ENCODE assay signal across 11 cellular contexts in the genomic region with DNA sequence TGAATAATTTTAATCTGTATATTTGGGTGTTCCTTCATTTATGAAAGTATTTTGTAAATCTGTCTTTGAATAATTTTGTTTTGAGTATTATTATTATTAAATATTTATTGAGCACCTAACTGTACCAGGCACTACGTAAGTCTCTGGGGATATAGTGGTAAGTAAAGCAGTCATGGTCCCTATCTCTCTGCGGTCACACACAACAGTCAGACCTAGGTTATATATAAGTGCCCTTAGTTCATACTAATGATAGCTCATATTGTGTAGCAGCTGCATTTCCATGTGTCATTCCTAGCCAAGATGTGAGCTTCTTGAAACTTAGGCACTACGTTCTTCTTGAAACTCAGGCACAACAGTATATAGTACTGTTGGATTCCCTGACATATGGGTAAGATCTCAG. TPM values are rescaled to one million over a fixed set of nuclear protein-coding genes. Genes with fewer than 3 reads are reported as not detected.
DNase-seq lines count a peak whose midpoint lies in the region; ATAC-seq and TF ChIP-seq lines count a peak whose summit lies in the region.
"Had no signal": no experiment of that assay in that cellular context is flagged by ENCODE, and none has a peak within 500 bp of the region (broad histone marks: within the 10 kb centered on the region; RNA-seq: fewer than 3 reads in every experiment).

No MANE protein-coding gene starts in this region.

- H3K36me3 Mint-ChIP-seq in activated CD4-positive, alpha-beta memory T cell treated with anti-CD3 and anti-CD28 coated beads for 36 hours: peaks cover 15% of the 10 kb centered on the region
- peaks cover 45% of the 10 kb centered on the region for H3K36me3 Mint-ChIP-seq in activated CD4-positive, alpha-beta memory T cell treated with anti-CD3 and anti-CD28 coated beads, Interleukin-2, amount 10 ng/mL, durations not matched to agents 7 days and 5 days (ENCODE audit: low read depth)
- H3K36me3 Mint-ChIP-seq in T-cell: peaks cover 13% of the 10 kb centered on the region
- peaks cover 84% of the 10 kb centered on the region for H3K36me3 Mint-ChIP-seq in stimulated activated effector memory CD8-positive, alpha-beta T cell treated with anti-CD3 and anti-CD28 coated beads, Interleukin-12 subunit alpha, Interleukin-12 subunit beta, amount 100 ng/mL, for 72 hours
- peaks cover 22% of the 10 kb centered on the region for H3K36me3 Mint-ChIP-seq in activated CD4-positive, alpha-beta T cell treated with anti-CD3 and anti-CD28 coated beads for 36 hours (ENCODE audit: low read depth)
- peaks cover 5% of the 10 kb centered on the region for H3K36me3 Mint-ChIP-seq in chondrocyte (ENCODE audit: low read depth)

- POLR2A ChIA-PET in activated CD4-positive, alpha-beta memory T cell treated with anti-CD3 and anti-CD28 coated beads for 36 hours (lab: Charles Lee): interaction anchor here (1.8 kb wide), 1 partner anchor 10 kb away, joined by 5 read pairs; no protein-coding TSS in a partner anchor
- POLR2A ChIA-PET in activated CD4-positive, alpha-beta memory T cell treated with anti-CD3 and anti-CD28 coated beads, Interleukin-2, amount 10 ng/mL, durations not matched to agents 7 days and 5 days (lab: Charles Lee): interaction anchor here (1.4 to 5.9 kb wide), 3 partner anchors 11 to 31 kb away, joined by 4 to 35 read pairs (median 5); a partner anchor contains a TSS
- POLR2A ChIA-PET in T-cell (lab: Charles Lee): interaction anchor here (1.1 to 2.6 kb wide), 3 partner anchors 10 to 32 kb away, joined by 3 to 12 read pairs (median 4); a partner anchor contains a TSS
- POLR2A ChIA-PET in activated CD4-positive, alpha-beta T cell treated with anti-CD3 and anti-CD28 coated beads for 36 hours (lab: Charles Lee): no interaction called here

- CTCF ChIA-PET in activated CD4-positive, alpha-beta memory T cell treated with anti-CD3 and anti-CD28 coated beads for 36 hours (lab: Charles Lee): interaction anchor here (0.9 to 6.2 kb wide), 8 partner anchors 10 to 32 kb away, joined by 3 to 38 read pairs (median 4); a partner anchor contains a TSS
- CTCF ChIA-PET in activated CD4-positive, alpha-beta memory T cell treated with anti-CD3 and anti-CD28 coated beads, Interleukin-2, amount 10 ng/mL, durations not matched to agents 7 days and 5 days (lab: Charles Lee): interaction anchor here (0.7 to 2.8 kb wide), 11 partner anchors 8 to 37 kb away, joined by 3 to 30 read pairs (median 4); a partner anchor contains a TSS
- CTCF ChIA-PET in T-cell (lab: Charles Lee): interaction anchor here (0.5 to 2.5 kb wide), 13 partner anchors 10 to 647 kb away, joined by 3 to 12 read pairs (median 4); a partner anchor contains a TSS
- CTCF ChIA-PET in activated CD4-positive, alpha-beta T cell treated with anti-CD3 and anti-CD28 coated beads for 36 hours (lab: Charles Lee): interaction anchor here (0.6 to 3.3 kb wide), 16 partner anchors 10 to 265 kb away, joined by 3 to 30 read pairs (median 4); a partner anchor contains a TSS

- H3K9me3 Mint-ChIP-seq in activated CD4-positive, alpha-beta memory T cell treated with anti-CD3 and anti-CD28 coated beads for 36 hours: no peaks in the 10 kb centered on the region
- no peaks in the 10 kb centered on the region for H3K9me3 Mint-ChIP-seq in activated CD4-positive, alpha-beta memory T cell treated with anti-CD3 and anti-CD28 coated beads, Interleukin-2, amount 10 ng/mL, durations not matched to agents 7 days and 5 days
- no peaks in the 10 kb centered on the region for H3K9me3 Mint-ChIP-seq in T-cell
- H3K9me3 Mint-ChIP-seq in stimulated activated effector memory CD8-positive, alpha-beta T cell treated with anti-CD3 and anti-CD28 coated beads, Interleukin-12 subunit alpha, Interleukin-12 subunit beta, amount 100 ng/mL, for 72 hours: no peaks in the 10 kb centered on the region
- H3K9me3 Mint-ChIP-seq in activated CD4-positive, alpha-beta T cell treated with anti-CD3 and anti-CD28 coated beads for 36 hours (ENCODE audit: low read depth): no peaks in the 10 kb centered on the region
- H3K9me3 Mint-ChIP-seq in chondrocyte (ENCODE audit: low read depth): no peaks in the 10 kb centered on the region

- intact Hi-C loops in activated CD4-positive, alpha-beta memory T cell treated with anti-CD3 and anti-CD28 coated beads for 36 hours (cut with micrococcal nuclease): no loop called here
- intact Hi-C loops in activated CD4-positive, alpha-beta T cell treated with anti-CD3 and anti-CD28 coated beads for 36 hours (cut with DNase I, micrococcal nuclease): no loop called here

- no peak overlapping the region for H3K4me3 Mint-ChIP-seq in activated CD4-positive, alpha-beta memory T cell treated with anti-CD3 and anti-CD28 coated beads for 36 hours
- no peak overlapping the region for H3K4me3 Mint-ChIP-seq in activated CD4-positive, alpha-beta memory T cell treated with anti-CD3 and anti-CD28 coated beads, Interleukin-2, amount 10 ng/mL, durations not matched to agents 7 days and 5 days
- H3K4me3 Mint-ChIP-seq in T-cell (no peak overlapping the region), chondrocyte (ENCODE audit: unreplicated experiment) (no peak overlapping the region)
- H3K4me3 Mint-ChIP-seq in stimulated activated effector memory CD8-positive, alpha-beta T cell treated with anti-CD3 and anti-CD28 coated beads, Interleukin-12 subunit alpha, Interleukin-12 subunit beta, amount 100 ng/mL, for 72 hours: no peak overlapping the region
- H3K4me3 Mint-ChIP-seq in activated CD4-positive, alpha-beta T cell treated with anti-CD3 and anti-CD28 coated beads for 36 hours: no peak overlapping the region

- ATAC-seq in HG02642 (IDR thresholded peaks at IDR 0.05; ENCODE audit: poor library complexity, unreplicated experiment) (peak; percentile 68), T-cell (replicated peaks in 1 of 4) (no peak), GM19452 (IDR thresholded peaks at IDR 0.05; ENCODE audit: unreplicated experiment) (no peak)
- no peak for ATAC-seq in stimulated activated effector memory CD8-positive, alpha-beta T cell treated with anti-CD3 and anti-CD28 coated beads, Interleukin-12 subunit alpha, Interleukin-12 subunit beta, amount 100 ng/mL, for 72 hours
- no peak for ATAC-seq in activated CD4-positive, alpha-beta T cell treated with anti-CD3 and anti-CD28 coated beads for 36 hours

- no peak for DNase-seq in activated CD4-positive, alpha-beta memory T cell treated with anti-CD3 and anti-CD28 coated beads for 36 hours
- no peak for DNase-seq in activated CD4-positive, alpha-beta memory T cell treated with anti-CD3 and anti-CD28 coated beads, Interleukin-2, amount 10 ng/mL, durations not matched to agents 7 days and 5 days
- DNase-seq in T-cell (no peak), chondrocyte (ENCODE audit: low spot score) (no peak)
- no peak for DNase-seq in stimulated activated effector memory CD8-positive, alpha-beta T cell treated with anti-CD3 and anti-CD28 coated beads, Interleukin-12 subunit alpha, Interleukin-12 subunit beta, amount 100 ng/mL, for 72 hours (ENCODE audit: low spot score in 2 of 2)
- no peak for DNase-seq in activated CD4-positive, alpha-beta T cell treated with anti-CD3 and anti-CD28 coated beads for 36 hours
- DNase-seq: activated effector memory CD4-positive, alpha-beta T cell treated with anti-CD3 and anti-CD28 coated beads, Interleukin-2, amount 50 U/mL, for 16 hours; foreskin melanocyte; NCI-H1092 had no signal

- no peak for TF ChIP-seq CTCF in chondrocyte (IDR thresholded peaks at IDR 0.05)

- H3K27me3 Mint-ChIP-seq in activated CD4-positive, alpha-beta memory T cell treated with anti-CD3 and anti-CD28 coated beads for 36 hours: no peaks in the 10 kb centered on the region
- H3K27me3 Mint-ChIP-seq in activated CD4-positive, alpha-beta memory T cell treated with anti-CD3 and anti-CD28 coated beads, Interleukin-2, amount 10 ng/mL, durations not matched to agents 7 days and 5 days: no peaks in the 10 kb centered on the region
- H3K27me3 Mint-ChIP-seq in T-cell: no peaks in the 10 kb centered on the region
- H3K27me3 Mint-ChIP-seq in activated CD4-positive, alpha-beta T cell treated with anti-CD3 and anti-CD28 coated beads for 36 hours: no peaks in the 10 kb centered on the region
- no peaks in the 10 kb centered on the region for H3K27me3 Mint-ChIP-seq in chondrocyte (ENCODE audit: low read depth)

- peaks cover 77% of the 10 kb centered on the region for H3K4me1 Mint-ChIP-seq in activated CD4-positive, alpha-beta memory T cell treated with anti-CD3 and anti-CD28 coated beads for 36 hours (ENCODE audit: low read depth)
- H3K4me1 Mint-ChIP-seq in activated CD4-positive, alpha-beta memory T cell treated with anti-CD3 and anti-CD28 coated beads, Interleukin-2, amount 10 ng/mL, durations not matched to agents 7 days and 5 days: peaks cover 52% of the 10 kb centered on the region
- peaks cover 71 to 80% (median 73%) of the 10 kb centered on the region in 3 donors for H3K4me1 Mint-ChIP-seq in T-cell
- peaks cover 57% of the 10 kb centered on the region for H3K4me1 Mint-ChIP-seq in stimulated activated effector memory CD8-positive, alpha-beta T cell treated with anti-CD3 and anti-CD28 coated beads, Interleukin-12 subunit alpha, Interleukin-12 subunit beta, amount 100 ng/mL, for 72 hours
- peaks cover 65% of the 10 kb centered on the region for H3K4me1 Mint-ChIP-seq in activated CD4-positive, alpha-beta T cell treated with anti-CD3 and anti-CD28 coated beads for 36 hours
- H3K4me1 Mint-ChIP-seq in chondrocyte (ENCODE audit: low read depth): peaks cover 54% of the 10 kb centered on the region

- H3K27ac Mint-ChIP-seq in activated CD4-positive, alpha-beta memory T cell treated with anti-CD3 and anti-CD28 coated beads for 36 hours: peak overlapping the region; percentile 16
- H3K27ac Mint-ChIP-seq in activated CD4-positive, alpha-beta memory T cell treated with anti-CD3 and anti-CD28 coated beads, Interleukin-2, amount 10 ng/mL, durations not matched to agents 7 days and 5 days: no peak overlapping the region
- H3K27ac Mint-ChIP-seq in T-cell: peak overlapping the region; percentile 20 to 55
- peak overlapping the region; percentile 61 for H3K27ac Mint-ChIP-seq in stimulated activated effector memory CD8-positive, alpha-beta T cell treated with anti-CD3 and anti-CD28 coated beads, Interleukin-12 subunit alpha, Interleukin-12 subunit beta, amount 100 ng/mL, for 72 hours
- H3K27ac Mint-ChIP-seq in activated CD4-positive, alpha-beta T cell treated with anti-CD3 and anti-CD28 coated beads for 36 hours: no peak overlapping the region
- H3K27ac Mint-ChIP-seq in chondrocyte (ENCODE audit: unreplicated experiment): no peak overlapping the region

RNA-seq across cellular contexts. Expression of a gene that starts 12.4 kb away (rescaled TPM):
- 10 to 100 TPM; 65.9 to 73.9 TPM for total RNA-seq in activated CD4-positive, alpha-beta memory T cell treated with anti-CD3 and anti-CD28 coated beads for 36 hours
- 10 to 100 TPM; 97.8 to 98.9 TPM for total RNA-seq in activated CD4-positive, alpha-beta memory T cell treated with anti-CD3 and anti-CD28 coated beads, Interleukin-2, amount 10 ng/mL, durations not matched to agents 7 days and 5 days
- total RNA-seq in T-cell: 100 to 1,000 TPM; 185 to 252 (median 209) TPM
- total RNA-seq in activated CD4-positive, alpha-beta T cell treated with anti-CD3 and anti-CD28 coated beads for 36 hours: 10 to 100 TPM; 50.8 to 59.2 TPM
- 49.7 to 71.5 TPM (median 50.0 TPM) in 3 replicates for total RNA-seq in chondrocyte

RNA-seq across cellular contexts. Expression of a gene that starts 22.3 kb away (rescaled TPM):
- 10 to 100 TPM; 58.0 to 59.3 TPM for total RNA-seq in activated CD4-positive, alpha-beta memory T cell treated with anti-CD3 and anti-CD28 coated beads for 36 hours
- 10 to 100 TPM; 64.4 to 65.1 TPM for total RNA-seq in activated CD4-positive, alpha-beta memory T cell treated with anti-CD3 and anti-CD28 coated beads, Interleukin-2, amount 10 ng/mL, durations not matched to agents 7 days and 5 days
- total RNA-seq in T-cell: 10 to 100 TPM; 33.0 to 52.6 (median 46.4) TPM
- 10 to 100 TPM; 42.0 to 54.5 TPM for total RNA-seq in activated CD4-positive, alpha-beta T cell treated with anti-CD3 and anti-CD28 coated beads for 36 hours
- total RNA-seq in chondrocyte: 13.5 to 18.5 TPM (median 14.5 TPM) in 3 replicates

RNA-seq across cellular contexts. Expression of a gene that starts 31.2 kb away (rescaled TPM):
- 10 to 100 TPM; 47.0 to 49.2 TPM for total RNA-seq in activated CD4-positive, alpha-beta memory T cell treated with anti-CD3 and anti-CD28 coated beads for 36 hours
- total RNA-seq in activated CD4-positive, alpha-beta memory T cell treated with anti-CD3 and anti-CD28 coated beads, Interleukin-2, amount 10 ng/mL, durations not matched to agents 7 days and 5 days: 10 to 100 TPM; 58.8 to 62.0 TPM
- total RNA-seq in T-cell (10 to 100 TPM; 50.1 to 71.2 (median 53.6) TPM), chondrocyte (49.8 to 55.8 TPM (median 55.0 TPM) in 3 replicates)
- 10 to 100 TPM; 34.2 to 42.5 TPM for total RNA-seq in activated CD4-positive, alpha-beta T cell treated with anti-CD3 and anti-CD28 coated beads for 36 hours

RNA-seq across cellular contexts. Expression of a gene that starts 40.6 kb away (rescaled TPM):
- total RNA-seq in activated CD4-positive, alpha-beta memory T cell treated with anti-CD3 and anti-CD28 coated beads for 36 hours: 1 to 10 TPM; 1.0 to 1.1 TPM
- total RNA-seq in activated CD4-positive, alpha-beta memory T cell treated with anti-CD3 and anti-CD28 coated beads, Interleukin-2, amount 10 ng/mL, durations not matched to agents 7 days and 5 days: 1 to 10 TPM in 1 of 2 experiments, under 1 TPM in 1; 0.93 to 1.1 TPM
- total RNA-seq in T-cell: 1 to 10 TPM in 2 of 5 donors, under 1 TPM in 3; 0.53 to 1.2 (median 0.98) TPM
- under 1 TPM; 0.60 to 0.62 TPM for total RNA-seq in activated CD4-positive, alpha-beta T cell treated with anti-CD3 and anti-CD28 coated beads for 36 hours
- total RNA-seq in chondrocyte: 38.8 to 44.4 TPM (median 40.0 TPM) in 3 replicates

Comparison
In these comparisons a context has a peak if more than half of its experiments do, and no peak if none do; other contexts are left out.
1. H3K27ac Mint-ChIP-seq: peak in activated CD4-positive, alpha-beta memory T cell treated with anti-CD3 and anti-CD28 coated beads for 36 hours (single experiment), T-cell (2 of 2) and stimulated activated effector memory CD8-positive, alpha-beta T cell treated with anti-CD3 and anti-CD28 coated beads, Interleukin-12 subunit alpha, Interleukin-12 subunit beta, amount 100 ng/mL, for 72 hours (single experiment); none in activated CD4-positive, alpha-beta memory T cell treated with anti-CD3 and anti-CD28 coated beads, Interleukin-2, amount 10 ng/mL, durations not matched to agents 7 days and 5 days (single experiment), activated CD4-positive, alpha-beta T cell treated with anti-CD3 and anti-CD28 coated beads for 36 hours (single experiment) and chondrocyte (single experiment).